In genomic region chr10:69096045-69096444, GRCh38 we compare ENCODE assay signal across 17 cellular contexts. TPM values are rescaled to one million over a fixed set of nuclear protein-coding genes. Genes with fewer than 3 reads are reported as not detected.
DNase-seq lines count a peak whose midpoint lies in the region; ATAC-seq and TF ChIP-seq lines count a peak whose summit lies in the region.
"Had no signal": no experiment of that assay in that cellular context is flagged by ENCODE, and none has a peak within 500 bp of the region (broad histone marks: within the 10 kb centered on the region; RNA-seq: fewer than 3 reads in every experiment).

No MANE protein-coding gene starts in this region.

- H3K4me2 ChIP-seq in osteoblast (ENCODE audit: insufficient read depth, low read length), result no peak overlapping the region
- H3K4me2 ChIP-seq: A549, neural progenitor cell had no signal

- no peak overlapping the region for H3K4me3 ChIP-seq in osteoblast (ENCODE audit: insufficient read depth, low read length)
- H3K4me3 ChIP-seq: A549, gastrocnemius medialis, neural progenitor cell, upper lobe of right lung had no signal

- CTCF ChIA-PET in activated CD4-positive, alpha-beta memory T cell treated with anti-CD3 and anti-CD28 coated beads for 36 hours (lab: Charles Lee), result interaction anchor here (0.6 to 7.2 kb wide), 3 partner anchors 9 to 108 kb away, joined by 3 to 159 read pairs (median 26); partner anchors contain the start of gene KIFBP
- CTCF ChIA-PET in activated CD4-positive, alpha-beta memory T cell treated with anti-CD3 and anti-CD28 coated beads, Interleukin-2, amount 10 ng/mL, durations not matched to agents 7 days and 5 days (lab: Charles Lee), result interaction anchor here (1.2 to 7.6 kb wide), 3 partner anchors 90 to 140 kb away, joined by 3 to 112 read pairs (median 4); partner anchors contain the start of gene DDX21
- CTCF ChIA-PET in Calu3 (lab: Charles Lee), result interaction anchor here (0.5 to 5.4 kb wide), 2 partner anchors 32 to 91 kb away, joined by 5 to 45 read pairs; no protein-coding TSS in a partner anchor

- no peak overlapping the region for H3K4me3 Mint-ChIP-seq in activated CD4-positive, alpha-beta memory T cell treated with anti-CD3 and anti-CD28 coated beads for 36 hours
- no peak overlapping the region for H3K4me3 Mint-ChIP-seq in activated CD4-positive, alpha-beta memory T cell treated with anti-CD3 and anti-CD28 coated beads, Interleukin-2, amount 10 ng/mL, durations not matched to agents 7 days and 5 days
- no peak overlapping the region for H3K4me3 Mint-ChIP-seq in Calu3 (ENCODE audit: low read depth, unreplicated experiment)
- H3K4me3 Mint-ChIP-seq: memory B cell, neural progenitor cell had no signal

- H3K27ac ChIP-seq in osteoblast (ENCODE audit: low read depth, low read length), result peak overlapping the region; percentile 2
- H3K27ac ChIP-seq: A549, gastrocnemius medialis, neural progenitor cell, upper lobe of right lung had no signal

- peaks cover 30% of the 10 kb centered on the region for H4K20me1 ChIP-seq in osteoblast (ENCODE audit: insufficient read depth, low read length)

- peak; percentile 8 for DNase-seq in activated CD4-positive, alpha-beta memory T cell treated with anti-CD3 and anti-CD28 coated beads for 36 hours
- no peak for DNase-seq in activated CD4-positive, alpha-beta memory T cell treated with anti-CD3 and anti-CD28 coated beads, Interleukin-2, amount 10 ng/mL, durations not matched to agents 7 days and 5 days
- DNase-seq in MV-4-11 (lab: John Stamatoyannopoulos, UW), result peak; percentile 68
- no peak for DNase-seq in osteoblast (ENCODE audit: insufficient read length, low spot score, missing footprints)
- no peak for DNase-seq in Calu3
- DNase-seq in putamen (ENCODE audit: low spot score), result no peak
- no peak for DNase-seq in NCI-H748 (lab: John Stamatoyannopoulos, UW; ENCODE audit: unreplicated experiment)
- DNase-seq: gastrocnemius medialis; IMR-90; NCI-H1105 treated with DMSO at 0.1 percent for 48 hours; stimulated activated CD4-positive, alpha-beta T cell treated with anti-CD3 and anti-CD28 coated beads, Interleukin-2, amount 100 ng/mL, for 48 hours; upper lobe of right lung had no signal

- H3K4me1 ChIP-seq in osteoblast (ENCODE audit: insufficient read depth, low read length), result peaks cover 21% of the 10 kb centered on the region
- H3K4me1 ChIP-seq: A549, neural progenitor cell had no signal

- peaks cover 92% of the 10 kb centered on the region for H3K79me2 ChIP-seq in osteoblast (ENCODE audit: insufficient read depth, low read length)

- H2AFZ ChIP-seq in osteoblast (ENCODE audit: low read length), result no peak overlapping the region
- H2AFZ ChIP-seq: neural progenitor cell had no signal

- H3K27me3 ChIP-seq in osteoblast (ENCODE audit: insufficient read depth, low read length), result no peaks in the 10 kb centered on the region
- H3K27me3 ChIP-seq: gastrocnemius medialis, neural progenitor cell, upper lobe of right lung had no signal

- peaks cover 65% of the 10 kb centered on the region for H3K4me1 Mint-ChIP-seq in activated CD4-positive, alpha-beta memory T cell treated with anti-CD3 and anti-CD28 coated beads for 36 hours (ENCODE audit: low read depth)
- H3K4me1 Mint-ChIP-seq in activated CD4-positive, alpha-beta memory T cell treated with anti-CD3 and anti-CD28 coated beads, Interleukin-2, amount 10 ng/mL, durations not matched to agents 7 days and 5 days, result peaks cover 59% of the 10 kb centered on the region
- no peaks in the 10 kb centered on the region for H3K4me1 Mint-ChIP-seq in Calu3 (ENCODE audit: low read depth, unreplicated experiment)

- peaks cover 47% of the 10 kb centered on the region for H3K36me3 Mint-ChIP-seq in activated CD4-positive, alpha-beta memory T cell treated with anti-CD3 and anti-CD28 coated beads for 36 hours
- H3K36me3 Mint-ChIP-seq in activated CD4-positive, alpha-beta memory T cell treated with anti-CD3 and anti-CD28 coated beads, Interleukin-2, amount 10 ng/mL, durations not matched to agents 7 days and 5 days (ENCODE audit: low read depth), result peaks cover 49% of the 10 kb centered on the region
- no peaks in the 10 kb centered on the region for H3K36me3 Mint-ChIP-seq in Calu3 (ENCODE audit: insufficient read depth, unreplicated experiment)
- H3K36me3 Mint-ChIP-seq: neural progenitor cell had no signal

- H3K9me3 ChIP-seq in osteoblast (ENCODE audit: low read depth, low read length), result no peaks in the 10 kb centered on the region
- H3K9me3 ChIP-seq: A549, gastrocnemius medialis, upper lobe of right lung had no signal

- peaks cover 47% of the 10 kb centered on the region for H3K36me3 ChIP-seq in osteoblast (ENCODE audit: insufficient read depth, low read length)
- H3K36me3 ChIP-seq: gastrocnemius medialis, neural progenitor cell had no signal

- no peak overlapping the region for H3K27ac Mint-ChIP-seq in activated CD4-positive, alpha-beta memory T cell treated with anti-CD3 and anti-CD28 coated beads for 36 hours
- H3K27ac Mint-ChIP-seq in activated CD4-positive, alpha-beta memory T cell treated with anti-CD3 and anti-CD28 coated beads, Interleukin-2, amount 10 ng/mL, durations not matched to agents 7 days and 5 days, result no peak overlapping the region
- H3K27ac Mint-ChIP-seq in Calu3 (ENCODE audit: unreplicated experiment), result no peak overlapping the region
- H3K27ac Mint-ChIP-seq: memory B cell, neural progenitor cell had no signal

- no TSS peak for BruUV-seq in Calu3 (replicated peaks; lab: Mats Ljungman, UMichigan)

- no peaks in the 10 kb centered on the region for H3K27me3 Mint-ChIP-seq in activated CD4-positive, alpha-beta memory T cell treated with anti-CD3 and anti-CD28 coated beads for 36 hours
- no peaks in the 10 kb centered on the region for H3K27me3 Mint-ChIP-seq in activated CD4-positive, alpha-beta memory T cell treated with anti-CD3 and anti-CD28 coated beads, Interleukin-2, amount 10 ng/mL, durations not matched to agents 7 days and 5 days
- peaks cover 7% of the 10 kb centered on the region for H3K27me3 Mint-ChIP-seq in Calu3 (ENCODE audit: unreplicated experiment)
- H3K27me3 Mint-ChIP-seq: memory B cell had no signal

- POLR2A ChIA-PET in activated CD4-positive, alpha-beta memory T cell treated with anti-CD3 and anti-CD28 coated beads for 36 hours (lab: Charles Lee), result no interaction called here
- POLR2A ChIA-PET in activated CD4-positive, alpha-beta memory T cell treated with anti-CD3 and anti-CD28 coated beads, Interleukin-2, amount 10 ng/mL, durations not matched to agents 7 days and 5 days (lab: Charles Lee), result interaction anchor here (1.1 to 12.4 kb wide), 5 partner anchors 9 to 133 kb away, joined by 3 to 214 read pairs (median 5); no protein-coding TSS in a partner anchor

- peak; percentile 72 for ATAC-seq in HG02759 (IDR thresholded peaks at IDR 0.05; ENCODE audit: unreplicated experiment)
- ATAC-seq: A549, gastrocnemius medialis, sciatic nerve, upper lobe of right lung had no signal

- H3K9me3 Mint-ChIP-seq in activated CD4-positive, alpha-beta memory T cell treated with anti-CD3 and anti-CD28 coated beads for 36 hours, result no peaks in the 10 kb centered on the region
- H3K9me3 Mint-ChIP-seq in activated CD4-positive, alpha-beta memory T cell treated with anti-CD3 and anti-CD28 coated beads, Interleukin-2, amount 10 ng/mL, durations not matched to agents 7 days and 5 days, result no peaks in the 10 kb centered on the region
- no peaks in the 10 kb centered on the region for H3K9me3 Mint-ChIP-seq in Calu3 (ENCODE audit: low read depth, unreplicated experiment)
- H3K9me3 Mint-ChIP-seq: memory B cell, neural progenitor cell had no signal

- intact Hi-C loops in activated CD4-positive, alpha-beta memory T cell treated with anti-CD3 and anti-CD28 coated beads for 36 hours (cut with micrococcal nuclease), result no loop called here
- intact Hi-C loops in Calu3 (cut with micrococcal nuclease; ENCODE audit: unreplicated experiment), result no loop called here

- TF ChIP-seq CTCF in osteoblast (IDR thresholded peaks at IDR 0.05; ENCODE audit: extremely low read depth, low read depth, low read length) (no peak), Calu3 (IDR thresholded peaks at IDR 0.05; ENCODE audit: unreplicated experiment) (no peak)

RNA-seq across cellular contexts. Expression of gene SRGN, which starts 8.1 kb away (rescaled TPM):
- 100 to 1,000 TPM; 949 to 966 TPM for total RNA-seq in activated CD4-positive, alpha-beta memory T cell treated with anti-CD3 and anti-CD28 coated beads for 36 hours
- 100 to 1,000 TPM; 468 to 474 TPM for total RNA-seq in activated CD4-positive, alpha-beta memory T cell treated with anti-CD3 and anti-CD28 coated beads, Interleukin-2, amount 10 ng/mL, durations not matched to agents 7 days and 5 days
- total RNA-seq in osteoblast (344 and 474 TPM in 2 replicates), Calu3 (2022) (not detected in 2 replicates)

RNA-seq across cellular contexts. Expression of gene VPS26A, which starts 27.9 kb away (rescaled TPM):
- total RNA-seq in activated CD4-positive, alpha-beta memory T cell treated with anti-CD3 and anti-CD28 coated beads for 36 hours, result 10 to 100 TPM; 44.6 to 51.4 TPM
- 10 to 100 TPM; 57.1 to 63.4 TPM for total RNA-seq in activated CD4-positive, alpha-beta memory T cell treated with anti-CD3 and anti-CD28 coated beads, Interleukin-2, amount 10 ng/mL, durations not matched to agents 7 days and 5 days
- total RNA-seq in osteoblast (41.3 and 56.3 TPM in 2 replicates), Calu3 (2022) (77.1 and 80.3 TPM in 2 replicates)

Comparison
In these comparisons a context has a peak if more than half of its experiments do, and no peak if none do; other contexts are left out.
1. DNase-seq: peak in activated CD4-positive, alpha-beta memory T cell treated with anti-CD3 and anti-CD28 coated beads for 36 hours (single experiment) and MV-4-11 (single experiment); none in activated CD4-positive, alpha-beta memory T cell treated with anti-CD3 and anti-CD28 coated beads, Interleukin-2, amount 10 ng/mL, durations not matched to agents 7 days and 5 days (single experiment), osteoblast (single experiment), Calu3 (single experiment), putamen (single experiment) and NCI-H748 (single experiment).
2. RNA of gene SRGN, which starts 8.1 kb away (total RNA-seq): 949 to 966 TPM in activated CD4-positive, alpha-beta memory T cell treated with anti-CD3 and anti-CD28 coated beads for 36 hours, 468 to 474 TPM in activated CD4-positive, alpha-beta memory T cell treated with anti-CD3 and anti-CD28 coated beads, Interleukin-2, amount 10 ng/mL, durations not matched to agents 7 days and 5 days and 344 to 474 TPM in osteoblast; not detected in Calu3; every median in the first group is over 100 times any median in the second.